12 cellular contexts compared by ENCODE assay signal in the genomic region with DNA sequence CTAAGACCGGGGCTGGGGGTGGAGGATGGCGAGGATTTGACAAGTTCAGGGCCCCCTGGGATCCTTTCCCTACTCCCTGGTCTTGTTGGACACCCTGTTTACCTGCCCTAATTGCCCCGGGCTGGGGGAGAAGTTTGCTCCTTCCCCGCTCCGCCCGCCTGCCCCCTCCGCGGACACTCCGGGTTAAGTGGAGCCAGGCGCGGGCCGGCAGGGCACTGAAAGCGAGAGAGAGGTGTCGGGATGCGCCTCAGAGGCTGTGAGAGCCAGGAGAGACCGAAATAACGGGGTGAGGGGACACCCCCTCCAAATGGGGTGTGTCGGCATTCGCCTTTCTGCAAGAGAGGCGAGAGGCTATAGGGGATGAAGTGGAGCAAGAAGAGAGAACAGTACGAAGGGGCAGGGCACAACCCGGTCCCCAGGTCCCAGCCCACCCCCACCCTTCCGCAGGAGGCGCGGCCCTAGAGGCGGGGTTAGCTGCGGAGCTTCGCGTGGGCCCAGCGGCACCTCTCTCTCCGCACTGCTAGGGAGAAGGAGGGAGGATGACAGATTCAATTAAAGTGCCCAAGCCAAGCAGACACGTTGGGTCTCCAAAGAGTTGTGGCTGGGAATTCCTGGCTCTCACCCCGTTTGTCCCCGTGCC. TPM values are rescaled to one million over a fixed set of nuclear protein-coding genes. Genes with fewer than 3 reads are reported as not detected.
DNase-seq lines count a peak whose midpoint lies in the region; ATAC-seq and TF ChIP-seq lines count a peak whose summit lies in the region.
"Had no signal": no experiment of that assay in that cellular context is flagged by ENCODE, and none has a peak within 500 bp of the region (broad histone marks: within the 10 kb centered on the region; RNA-seq: fewer than 3 reads in every experiment).

No MANE protein-coding gene starts in this region.

- H3K9ac ChIP-seq in skeletal muscle satellite cell (ENCODE audit: low read depth, low read length): no peak overlapping the region

- no peak overlapping the region for H2AFZ ChIP-seq in PC-9

- peak overlapping the region; percentile 84 for H3K4me2 ChIP-seq in PC-9
- peak overlapping the region; percentile 5 for H3K4me2 ChIP-seq in skeletal muscle satellite cell (ENCODE audit: low read length)

- no TSS peak for BruUV-seq in PC-9 (replicated peaks; lab: Mats Ljungman, UMichigan)

- peak overlapping the region; percentile 14; the same call in 1 of the 2 replicates for H3K4me3 ChIP-seq in PC-9
- H3K4me3 ChIP-seq in skeletal muscle satellite cell (ENCODE audit: low read length): no peak overlapping the region

- DNase-seq in T-helper 1 cell: no peak
- no peak for DNase-seq in PC-9
- no peak for DNase-seq in epithelial cell of prostate (ENCODE audit: low read depth, low spot score)
- no peak for DNase-seq in G401 (ENCODE audit: low spot score)
- DNase-seq: NCI-H2029; stimulated activated CD4-positive, alpha-beta T cell treated with anti-CD3 and anti-CD28 coated beads, Interleukin-12 subunit alpha, Interleukin-12 subunit beta, amount 100 ng/mL, for 4 hours had no signal

- POLR2A ChIA-PET in PC-9 (lab: Charles Lee; ENCODE audit: unreplicated experiment): interaction anchor here (0.6 kb wide), 2 partner anchors 80 to 88 kb away, joined by 4 to 14 read pairs; a partner anchor contains a TSS

- H3K27ac Mint-ChIP-seq in T-helper 1 cell treated with Interleukin-12 subunit alpha and Interleukin-12 subunit beta and Interleukin-4 antibody, amounts not matched to agents 30 μg/mL and 1 μg/mL, for 36 hours: no peak overlapping the region

- in situ Hi-C loops in G401 (cut with HindIII; ENCODE audit: low sequenced_read_pairs): no loop called here

- H3K79me2 ChIP-seq in PC-9 (ENCODE audit: low read depth): no peaks in the 10 kb centered on the region

- TF ChIP-seq CTCF in PC-9 (conservative IDR thresholded peaks at IDR 0.05): no peak

- H3K36me3 Mint-ChIP-seq in T-helper 1 cell treated with Interleukin-12 subunit alpha and Interleukin-12 subunit beta and Interleukin-4 antibody, amounts not matched to agents 30 μg/mL and 1 μg/mL, for 36 hours (ENCODE audit: low read depth): peaks cover 5% of the 10 kb centered on the region

- H3K4me1 Mint-ChIP-seq in T-helper 1 cell treated with Interleukin-12 subunit alpha and Interleukin-12 subunit beta and Interleukin-4 antibody, amounts not matched to agents 30 μg/mL and 1 μg/mL, for 36 hours (ENCODE audit: low read depth): peaks cover 42% of the 10 kb centered on the region

- peaks cover 68% of the 10 kb centered on the region for H3K4me1 ChIP-seq in PC-9 (replicated peaks; ENCODE audit: insufficient read depth)
- peaks cover 41% of the 10 kb centered on the region for H3K4me1 ChIP-seq in skeletal muscle satellite cell (ENCODE audit: control insufficient read depth, insufficient read depth, low read length)

- H3K27ac ChIP-seq in PC-9 (no peak overlapping the region), epithelial cell of prostate (peak overlapping the region; percentile 82)

- H3K27me3 ChIP-seq in PC-9 (ENCODE audit: insufficient read depth, low read depth): peaks cover 35% of the 10 kb centered on the region
- peaks cover 47% of the 10 kb centered on the region for H3K27me3 ChIP-seq in skeletal muscle satellite cell (ENCODE audit: control insufficient read depth, insufficient read depth, low read length)

- CTCF ChIA-PET in PC-9 (lab: Charles Lee): interaction anchor here (0.6 to 1.2 kb wide), 3 partner anchors 23 to 87 kb away, joined by 7 to 9 read pairs (median 7); no protein-coding TSS in a partner anchor

- ATAC-seq in HG02623 (IDR thresholded peaks at IDR 0.05; ENCODE audit: unreplicated experiment): no peak
- ATAC-seq in HG03095 (IDR thresholded peaks at IDR 0.05; ENCODE audit: unreplicated experiment): no peak

- no peaks in the 10 kb centered on the region for H3K9me2 ChIP-seq in PC-9 (ENCODE audit: insufficient read depth)

- intact Hi-C loops in PC-9 (cut with micrococcal nuclease; ENCODE audit: unreplicated experiment): no loop called here

- no peaks in the 10 kb centered on the region for H4K20me1 ChIP-seq in PC-9 (ENCODE audit: insufficient read depth)

- H3K27me3 Mint-ChIP-seq in T-helper 1 cell treated with Interleukin-12 subunit alpha and Interleukin-12 subunit beta and Interleukin-4 antibody, amounts not matched to agents 30 μg/mL and 1 μg/mL, for 36 hours (ENCODE audit: low read depth): peaks cover 48% of the 10 kb centered on the region

- no peaks in the 10 kb centered on the region for H3K36me3 ChIP-seq in PC-9 (ENCODE audit: low read depth)
- no peaks in the 10 kb centered on the region for H3K36me3 ChIP-seq in skeletal muscle satellite cell (ENCODE audit: insufficient read depth, low read length)

- peak overlapping the region; percentile 56 for H3K4me3 Mint-ChIP-seq in T-helper 1 cell treated with Interleukin-12 subunit alpha and Interleukin-12 subunit beta and Interleukin-4 antibody, amounts not matched to agents 30 μg/mL and 1 μg/mL, for 36 hours

- H3K9me3 Mint-ChIP-seq in T-helper 1 cell treated with Interleukin-12 subunit alpha and Interleukin-12 subunit beta and Interleukin-4 antibody, amounts not matched to agents 30 μg/mL and 1 μg/mL, for 36 hours: no peaks in the 10 kb centered on the region

- H3K9me3 ChIP-seq in PC-9 (ENCODE audit: insufficient read depth, low read depth) (no peaks in the 10 kb centered on the region), skeletal muscle satellite cell (replicated peaks; ENCODE audit: low read length) (no peaks in the 10 kb centered on the region)

- H3F3A ChIP-seq in PC-9 (ENCODE audit: insufficient read depth, low read depth): peaks cover 40% of the 10 kb centered on the region; the same call in 1 of the 2 replicates

RNA-seq across cellular contexts. Expression of a gene that starts 3.8 kb away (rescaled TPM):
- total RNA-seq in PC-9 (2021): 6.7 and 8.8 TPM in 2 replicates
- 2.3 and 4.2 TPM in 2 replicates for total RNA-seq in skeletal muscle satellite cell (2012; rRNA removed)
- 3.3 and 5.1 TPM in 2 replicates for total RNA-seq in G401 (2014; rRNA removed; shearing (Covaris generic))

RNA-seq across cellular contexts. Expression of a gene that starts 18.9 kb away (rescaled TPM):
- total RNA-seq in PC-9 (2021): 14.0 and 17.3 TPM in 2 replicates
- 1.8 and 2.4 TPM in 2 replicates for total RNA-seq in skeletal muscle satellite cell (2012; rRNA removed)
- 14.0 and 26.2 TPM in 2 replicates for total RNA-seq in G401 (2014; rRNA removed; shearing (Covaris generic))

RNA-seq across cellular contexts. Expression of a gene that starts 31.3 kb away (rescaled TPM):
- total RNA-seq in PC-9 (2021): 187 and 195 TPM in 2 replicates
- total RNA-seq in skeletal muscle satellite cell (2012; rRNA removed): 78.9 and 80.1 TPM in 2 replicates
- 82.2 and 92.9 TPM in 2 replicates for total RNA-seq in G401 (2014; rRNA removed; shearing (Covaris generic))

RNA-seq across cellular contexts. Expression of a gene that starts 45.3 kb away (rescaled TPM):
- total RNA-seq in PC-9 (2021): 30.6 and 35.7 TPM in 2 replicates
- 0.22 and 1.3 TPM in 2 replicates for total RNA-seq in skeletal muscle satellite cell (2012; rRNA removed)
- total RNA-seq in G401 (2014; rRNA removed; shearing (Covaris generic)): 2.8 and 5.3 TPM in 2 replicates
- total RNA-seq: fibroblast of villous mesenchyme had no signal

RNA-seq across cellular contexts. Expression of a gene that starts 48.8 kb away (rescaled TPM):
- 0.22 and 0.43 TPM in 2 replicates for total RNA-seq in PC-9 (2021)
- not detected in 2 replicates for total RNA-seq in skeletal muscle satellite cell (2012; rRNA removed)
- total RNA-seq in G401 (2014; rRNA removed; shearing (Covaris generic)): not detected in 2 replicates
- total RNA-seq: activated CD8-positive, alpha-beta memory T cell treated with anti-CD3 and anti-CD28 coated beads for 36 hours; fibroblast of villous mesenchyme had no signal
